In genomic region chr18:59308201-59309014, GRCh38 we compare ENCODE assay signal across 8 cellular contexts. TPM values are rescaled to one million over a fixed set of nuclear protein-coding genes. Genes with fewer than 3 reads are reported as not detected.
DNase-seq lines count a peak whose midpoint lies in the region; ATAC-seq and TF ChIP-seq lines count a peak whose summit lies in the region.

No MANE protein-coding gene starts in this region.

- in situ Hi-C loops in ACHN (cut with HindIII; ENCODE audit: low pct_ligation_motif_present, low pct_unique_long_range_greater_than_20kb, low sequenced_read_pairs): no loop called here

- H3K9me3 ChIP-seq in right lobe of liver: no peaks in the 10 kb centered on the region

- H3K27me3 Mint-ChIP-seq in activated CD4-positive, alpha-beta T cell treated with anti-CD3 and anti-CD28 coated beads, Interleukin-2, amount 10 ng/mL, durations not matched to agents 24 days and 14 days: peaks cover 56% of the 10 kb centered on the region

- 3% methylated on average over 38 of the region's 47 CpGs for WGBS in right lobe of liver (ENCODE audit: insufficient coverage, low coverage, low lambda C conversion rate, missing lambda C conversion rate)

- intact Hi-C loops in activated CD4-positive, alpha-beta T cell treated with anti-CD3 and anti-CD28 coated beads, Interleukin-2, amount 10 ng/mL, durations not matched to agents 24 days and 14 days (cut with micrococcal nuclease): loop anchor here (1.0 to 2.0 kb wide), 2 partner anchors 59 to 94 kb away; no protein-coding TSS in a partner anchor
- intact Hi-C loops in right lobe of liver (cut with DNase I): loop anchor here in 1 of 2 donors (10.0 kb wide), 1 partner anchor 86 kb away; no protein-coding TSS in a partner anchor

- H3K27me3 ChIP-seq in right lobe of liver: no peaks in the 10 kb centered on the region

- peak; percentile 66 to 86 (median 84) for TF ChIP-seq CTCF in right lobe of liver (IDR thresholded peaks at IDR 0.05)

- peaks cover 0 to 5% (median 2%) of the 10 kb centered on the region in 4 donors for H3K4me1 ChIP-seq in right lobe of liver

- no peak for TF ChIP-seq POLR2A in right lobe of liver (IDR thresholded peaks at IDR 0.05)

- H3K4me1 Mint-ChIP-seq in activated CD4-positive, alpha-beta T cell treated with anti-CD3 and anti-CD28 coated beads, Interleukin-2, amount 10 ng/mL, durations not matched to agents 24 days and 14 days: no peaks in the 10 kb centered on the region

- peak overlapping the region; percentile 73 for H3K4me3 Mint-ChIP-seq in activated CD4-positive, alpha-beta T cell treated with anti-CD3 and anti-CD28 coated beads, Interleukin-2, amount 10 ng/mL, durations not matched to agents 24 days and 14 days

- no peak overlapping the region for H3K27ac Mint-ChIP-seq in activated CD4-positive, alpha-beta T cell treated with anti-CD3 and anti-CD28 coated beads, Interleukin-2, amount 10 ng/mL, durations not matched to agents 24 days and 14 days

- no peaks in the 10 kb centered on the region for H3K36me3 Mint-ChIP-seq in activated CD4-positive, alpha-beta T cell treated with anti-CD3 and anti-CD28 coated beads, Interleukin-2, amount 10 ng/mL, durations not matched to agents 24 days and 14 days (ENCODE audit: low read depth)

- no peak overlapping the region for H3K27ac ChIP-seq in right lobe of liver

- H3K4me3 ChIP-seq in right lobe of liver: peak overlapping the region in 1 of 3 donors; percentile 5

- H3K9me3 Mint-ChIP-seq in activated CD4-positive, alpha-beta T cell treated with anti-CD3 and anti-CD28 coated beads, Interleukin-2, amount 10 ng/mL, durations not matched to agents 24 days and 14 days: no peaks in the 10 kb centered on the region

- DNase-seq in ACHN (peak; percentile 68), NCI-H446 treated with DMSO at 0.1 percent for 48 hours (lab: John Stamatoyannopoulos, UW) (peak; percentile 4), dermis blood vessel endothelial cell (peak; percentile 75), right lobe of liver (peak; percentile 80 to 82 (median 80))
- peak; percentile 93 for DNase-seq in activated CD4-positive, alpha-beta T cell treated with anti-CD3 and anti-CD28 coated beads, Interleukin-2, amount 10 ng/mL, durations not matched to agents 24 days and 14 days
- peak; percentile 39 to 65 (median 53) for DNase-seq in stimulated activated CD4-positive, alpha-beta T cell treated with anti-CD3 and anti-CD28 coated beads, TNF-alpha, amount 100 ng/mL, for 24 hours (ENCODE audit: low read depth in 3 of 3)

- ATAC-seq in GM18873 (IDR thresholded peaks at IDR 0.05; ENCODE audit: low FRiP score, unreplicated experiment) (peak; percentile 58), HG03175 (IDR thresholded peaks at IDR 0.05; ENCODE audit: unreplicated experiment) (peak; percentile 90), right lobe of liver (peak; percentile 99 to 100 (median 100))

- no peaks in the 10 kb centered on the region for H3K36me3 ChIP-seq in right lobe of liver

RNA-seq across cellular contexts. Expression of gene CPLX4, which starts 10.0 kb away (rescaled TPM):
- not detected in 2 replicates for total RNA-seq in activated CD4-positive, alpha-beta T cell treated with anti-CD3 and anti-CD28 coated beads, Interleukin-2, amount 10 ng/mL, durations not matched to agents 24 days and 14 days
- not detected in 2 replicates for total RNA-seq in dermis blood vessel endothelial cell
- under 1 TPM in 1 of 6 experiments, not detected in 5; 0.10 TPM for total RNA-seq in right lobe of liver

RNA-seq across cellular contexts. Expression of gene RAX, which starts 35.2 kb away (rescaled TPM):
- not detected in 2 replicates for total RNA-seq in activated CD4-positive, alpha-beta T cell treated with anti-CD3 and anti-CD28 coated beads, Interleukin-2, amount 10 ng/mL, durations not matched to agents 24 days and 14 days
- not detected in 2 replicates for total RNA-seq in dermis blood vessel endothelial cell
- not detected for total RNA-seq in right lobe of liver

RNA-seq across cellular contexts. Expression of gene LMAN1, which starts 50.7 kb away (rescaled TPM):
- total RNA-seq in activated CD4-positive, alpha-beta T cell treated with anti-CD3 and anti-CD28 coated beads, Interleukin-2, amount 10 ng/mL, durations not matched to agents 24 days and 14 days: 141 and 148 TPM in 2 replicates
- total RNA-seq in dermis blood vessel endothelial cell: 132 and 143 TPM in 2 replicates
- total RNA-seq in right lobe of liver: 100 to 1,000 TPM in 4 of 6 experiments, 10 to 100 TPM in 2; 67.8 to 136 (median 108) TPM

Comparison
In these comparisons a context has a peak if more than half of its experiments do, and no peak if none do; other contexts are left out.
1. DNase-seq: peak in every context shown above with its lines; median percentile 93 in activated CD4-positive, alpha-beta T cell treated with anti-CD3 and anti-CD28 coated beads, Interleukin-2, amount 10 ng/mL, durations not matched to agents 24 days and 14 days; 80 in right lobe of liver; 75 in dermis blood vessel endothelial cell; 68 in ACHN; 53 in stimulated activated CD4-positive, alpha-beta T cell treated with anti-CD3 and anti-CD28 coated beads, TNF-alpha, amount 100 ng/mL, for 24 hours; 4 in NCI-H446 treated with DMSO at 0.1 percent for 48 hours.